Comparison of ENCODE assay signal across 1 cellular context in genomic region chr4:108097990-108098553, GRCh38.
TF ChIP-seq lines count a peak whose summit lies in the region.

No MANE protein-coding gene starts in this region.

TF ChIP-seq in GM12878, 131 proteins besides CTCF, POLR2A, EP300 and RAD21 (continued from another document):
- TF ChIP-seq POU2F2 (IDR thresholded peaks at IDR 0.05; ENCODE audit: borderline replicate concordance, low read depth, low read length) (no peak), CBX5 (IDR thresholded peaks at IDR 0.05; ENCODE audit: low read depth) (no peak), YBX1 (IDR thresholded peaks at IDR 0.05) (no peak), SMC3 (IDR thresholded peaks at IDR 0.05; ENCODE audit: borderline replicate concordance, low read length) (no peak), SMARCA5 (IDR thresholded peaks at IDR 0.05) (no peak), ZNF687 (IDR thresholded peaks at IDR 0.05) (no peak), CHD2 (IDR thresholded peaks at IDR 0.05; ENCODE audit: borderline replicate concordance, low read depth, low read length) (no peak), EGR1 (IDR thresholded peaks at IDR 0.05; ENCODE audit: borderline replicate concordance in 1 of 2, low read depth in 2 of 2, low read length in 2 of 2) (no peak), NR2C1 (IDR thresholded peaks at IDR 0.05) (no peak), ZBTB40 (IDR thresholded peaks at IDR 0.05; ENCODE audit: borderline replicate concordance) (no peak), WRNIP1 (IDR thresholded peaks at IDR 0.05; ENCODE audit: borderline replicate concordance, low read depth, low read length) (no peak), CBX3 (IDR thresholded peaks at IDR 0.05; ENCODE audit: borderline replicate concordance, low read depth) (no peak), LARP7 (IDR thresholded peaks at IDR 0.05) (no peak), SIX5 (IDR thresholded peaks at IDR 0.05; ENCODE audit: low read depth, low read length, severe bottlenecking) (no peak), SP1 (IDR thresholded peaks at IDR 0.05; ENCODE audit: low read depth, low read length) (no peak), POLR2AphosphoS5 (IDR thresholded peaks at IDR 0.05; ENCODE audit: low read length) (no peak)
